In genomic region chr16:69319381-69319780, GRCh38 we compare ENCODE assay signal across 24 cellular contexts. TPM values are rescaled to one million over a fixed set of nuclear protein-coding genes. Genes with fewer than 3 reads are reported as not detected.
"Had no signal": no experiment of that assay in that cellular context is flagged by ENCODE, and none has a peak within 500 bp of the region (broad histone marks: within the 10 kb centered on the region; RNA-seq: fewer than 3 reads in every experiment).

No MANE protein-coding gene starts in this region.

- H3K27me3 Mint-ChIP-seq: activated CD4-positive, alpha-beta memory T cell treated with anti-CD3 and anti-CD28 coated beads for 36 hours; activated naive CD8-positive, alpha-beta T cell treated with anti-CD3 and anti-CD28 coated beads, Interleukin-2, amount 10 ng/mL, durations not matched to agents 7 days and 5 days had no signal

- DNase-seq: activated CD4-positive, alpha-beta memory T cell treated with anti-CD3 and anti-CD28 coated beads for 36 hours; activated CD4-positive, alpha-beta T cell treated with anti-CD3 and anti-CD28 coated beads for 4 hours; amygdala; foreskin melanocyte; glutamatergic neuron; hippocampal formation; islet precursor cell; left colon; midbrain; psoas muscle; small intestine; stimulated activated CD4-positive, alpha-beta T cell treated with anti-CD3 and anti-CD28 coated beads, Interleukin-15, amount 100 ng/mL, for 24 hours; stimulated activated CD4-positive, alpha-beta T cell treated with anti-CD3 and anti-CD28 coated beads, Interleukin-2, amount 100 ng/mL, for 48 hours; stomach; trophoblast cell; WERI-Rb-1 had no signal

- H3K27me3 ChIP-seq: cardiac muscle cell, dorsolateral prefrontal cortex, stomach had no signal

- H3K27ac ChIP-seq: cardiac muscle cell, psoas muscle, WERI-Rb-1 had no signal

- H3K4me3 Mint-ChIP-seq: activated CD4-positive, alpha-beta memory T cell treated with anti-CD3 and anti-CD28 coated beads for 36 hours; activated naive CD8-positive, alpha-beta T cell treated with anti-CD3 and anti-CD28 coated beads, Interleukin-2, amount 10 ng/mL, durations not matched to agents 7 days and 5 days had no signal

- H3K27ac Mint-ChIP-seq: activated CD4-positive, alpha-beta memory T cell treated with anti-CD3 and anti-CD28 coated beads for 36 hours; activated naive CD8-positive, alpha-beta T cell treated with anti-CD3 and anti-CD28 coated beads, Interleukin-2, amount 10 ng/mL, durations not matched to agents 7 days and 5 days; activated T-helper 2 cell treated with anti-CD3 and anti-CD28 coated beads, Interferon-gamma antibody, Interleukin-2, Interleukin-4, amounts not matched to agents 10 μg/mL and 5 μg/mL and 100 μg/mL, durations not matched to agents 14 hours and 24 hours and 36 hours had no signal

- H3K9me3 Mint-ChIP-seq: activated CD4-positive, alpha-beta memory T cell treated with anti-CD3 and anti-CD28 coated beads for 36 hours; activated naive CD8-positive, alpha-beta T cell treated with anti-CD3 and anti-CD28 coated beads, Interleukin-2, amount 10 ng/mL, durations not matched to agents 7 days and 5 days; activated T-helper 2 cell treated with anti-CD3 and anti-CD28 coated beads, Interferon-gamma antibody, Interleukin-2, Interleukin-4, amounts not matched to agents 10 μg/mL and 5 μg/mL and 100 μg/mL, durations not matched to agents 14 hours and 24 hours and 36 hours had no signal

- ATAC-seq: left colon, psoas muscle, right cardiac atrium had no signal

- H3K4me3 ChIP-seq: cardiac muscle cell, dorsolateral prefrontal cortex, lung, psoas muscle, stomach had no signal

- H3K9me3 ChIP-seq: psoas muscle, stomach had no signal

RNA-seq across cellular contexts. Expression of gene TMED6, which starts 32.2 kb away (rescaled TPM):
- total RNA-seq: epithelial cell of proximal tubule, temporal lobe had no signal
